Comparison of ENCODE assay signal across 2 cellular contexts in the genomic region with DNA sequence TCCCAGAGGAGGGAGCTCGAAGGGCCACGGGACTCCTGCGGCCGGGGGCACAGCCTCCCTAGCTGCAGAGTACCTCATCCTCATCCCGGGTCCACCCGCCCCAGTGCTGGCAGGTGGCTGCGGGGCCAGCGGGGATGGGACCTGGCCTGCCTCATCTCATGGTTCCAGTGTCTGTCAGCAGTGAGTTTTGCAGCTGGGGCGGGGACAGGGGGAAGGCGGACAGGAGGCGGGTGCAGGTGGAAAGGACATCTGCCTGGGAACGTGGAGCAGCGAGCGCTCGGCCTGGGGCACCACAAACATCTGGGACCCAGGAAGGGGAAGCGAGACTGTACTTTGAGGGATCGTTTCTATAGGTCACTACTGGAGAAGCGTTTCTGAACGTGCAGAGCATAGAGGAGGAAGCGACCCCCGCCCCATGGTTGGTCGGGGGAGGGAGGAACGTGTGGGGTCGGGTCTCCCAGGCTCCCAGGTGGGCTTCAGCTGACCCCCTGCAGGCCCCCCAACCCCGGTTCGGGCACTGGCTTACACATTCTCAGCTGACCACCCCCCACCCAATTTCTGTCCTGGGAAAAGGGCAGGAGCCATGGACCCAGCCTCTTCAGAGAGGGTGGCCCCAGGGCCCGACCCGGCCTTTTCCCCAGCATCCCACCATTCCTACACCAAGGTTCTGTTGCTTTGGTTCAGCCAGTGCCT.
TF ChIP-seq lines count a peak whose summit lies in the region.

No MANE protein-coding gene starts in this region.

TF ChIP-seq in GM23338, 12 proteins besides CTCF, POLR2A, EP300 and RAD21:
- TF ChIP-seq ZNF331 (CRISPR knock-in tag; IDR thresholded peaks at IDR 0.05; ENCODE audit: low read depth) (no peak), ZNF114 (CRISPR knock-in tag; IDR thresholded peaks at IDR 0.05) (no peak), EZH2 (IDR thresholded peaks at IDR 0.05; ENCODE audit: low read depth, unreplicated experiment) (no peak), NANOG (IDR thresholded peaks at IDR 0.05; ENCODE audit: borderline replicate concordance) (no peak)
- TF ChIP-seq, protein P1, sequence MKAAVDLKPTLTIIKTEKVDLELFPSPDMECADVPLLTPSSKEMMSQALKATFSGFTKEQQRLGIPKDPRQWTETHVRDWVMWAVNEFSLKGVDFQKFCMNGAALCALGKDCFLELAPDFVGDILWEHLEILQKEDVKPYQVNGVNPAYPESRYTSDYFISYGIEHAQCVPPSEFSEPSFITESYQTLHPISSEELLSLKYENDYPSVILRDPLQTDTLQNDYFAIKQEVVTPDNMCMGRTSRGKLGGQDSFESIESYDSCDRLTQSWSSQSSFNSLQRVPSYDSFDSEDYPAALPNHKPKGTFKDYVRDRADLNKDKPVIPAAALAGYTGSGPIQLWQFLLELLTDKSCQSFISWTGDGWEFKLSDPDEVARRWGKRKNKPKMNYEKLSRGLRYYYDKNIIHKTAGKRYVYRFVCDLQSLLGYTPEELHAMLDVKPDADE (IDR thresholded peaks at IDR 0.05): no peak
TF ChIP-seq in GM23338: peak in this region for 0.

TF ChIP-seq in GM12878, 131 proteins besides CTCF, POLR2A, EP300 and RAD21:
- TF ChIP-seq CHD4 (IDR thresholded peaks at IDR 0.05) (no peak), RFX5 (IDR thresholded peaks at IDR 0.05; ENCODE audit: low read depth, low read length) (no peak), ZNF207 (IDR thresholded peaks at IDR 0.05; ENCODE audit: borderline replicate concordance) (no peak), ETV6 (conservative IDR thresholded peaks at IDR 0.05 in 1 of 2, IDR thresholded peaks at IDR 0.05 in 1 of 2; ENCODE audit: borderline replicate concordance in 1 of 2, low read depth in 1 of 2) (no peak), TCF3 (IDR thresholded peaks at IDR 0.05; ENCODE audit: borderline replicate concordance, insufficient read depth, low read depth, low read length) (no peak)
TF ChIP-seq in GM12878: peak in this region for 0.
